Comparison of ENCODE assay signal across 13 cellular contexts in genomic region chr5:67577424-67577823, GRCh38.
DNase-seq lines count a peak whose midpoint lies in the region; FAIRE-seq and TF ChIP-seq lines count a peak whose summit lies in the region.
"Had no signal": no experiment of that assay in that cellular context is flagged by ENCODE, and none has a peak within 500 bp of the region (broad histone marks: within the 10 kb centered on the region; RNA-seq: fewer than 3 reads in every experiment).

No MANE protein-coding gene starts in this region.

- no peak overlapping the region for H3K4me3 Mint-ChIP-seq in chondrocyte (ENCODE audit: unreplicated experiment)
- H3K4me3 Mint-ChIP-seq: HFFc6; stimulated activated naive CD8-positive, alpha-beta T cell treated with anti-CD3 and anti-CD28 coated beads, Interleukin-15, amount 100 ng/mL, for 72 hours had no signal

- TF ChIP-seq CTCF in astrocyte of the cerebellum (IDR thresholded peaks at IDR 0.05; ENCODE audit: low read depth, low read length, missing control alignments) (no peak), chondrocyte (IDR thresholded peaks at IDR 0.05) (no peak)

- no peaks in the 10 kb centered on the region for H3K27me3 Mint-ChIP-seq in chondrocyte (ENCODE audit: low read depth)
- H3K27me3 Mint-ChIP-seq: stimulated activated naive CD8-positive, alpha-beta T cell treated with anti-CD3 and anti-CD28 coated beads, Interleukin-15, amount 100 ng/mL, for 72 hours had no signal

- DNase-seq in Daoy (ENCODE audit: low read depth) (peak; percentile 51), NCI-H1417 treated with DMSO at 0.1 percent for 48 hours (lab: John Stamatoyannopoulos, UW) (peak; percentile 7), astrocyte of the cerebellum (ENCODE audit: low read depth) (peak; percentile 60), ecto neural progenitor cell (ENCODE audit: low spot score) (no peak), chondrocyte (ENCODE audit: low spot score) (no peak), DMS53 (lab: John Stamatoyannopoulos, UW) (no peak)
- no peak for DNase-seq in activated T-cell treated with anti-CD3 and anti-CD28 coated beads, Interleukin-2, amount 50 U/mL, for 1 hour
- DNase-seq: HFFc6; mesendoderm; SHP77 treated with DMSO at 0.1 percent for 48 hours; stimulated activated naive CD8-positive, alpha-beta T cell treated with anti-CD3 and anti-CD28 coated beads, Interleukin-15, amount 100 ng/mL, for 72 hours had no signal

- no peak overlapping the region for H3K27ac Mint-ChIP-seq in chondrocyte (ENCODE audit: unreplicated experiment)
- H3K27ac Mint-ChIP-seq: HFFc6; stimulated activated naive CD8-positive, alpha-beta T cell treated with anti-CD3 and anti-CD28 coated beads, Interleukin-15, amount 100 ng/mL, for 72 hours had no signal

- H3K36me3 Mint-ChIP-seq in chondrocyte (ENCODE audit: low read depth), result peaks cover 5% of the 10 kb centered on the region

- in situ Hi-C loops in astrocyte of the cerebellum (cut with HindIII; ENCODE audit: low sequenced_read_pairs), result no loop called here

- FAIRE-seq in islet of Langerhans (lab: Jason Lieb, UNC), result peak; percentile 64
- FAIRE-seq: TTC549 had no signal

- H3K4me1 Mint-ChIP-seq in chondrocyte (ENCODE audit: low read depth), result peaks cover 16% of the 10 kb centered on the region
- H3K4me1 Mint-ChIP-seq: stimulated activated naive CD8-positive, alpha-beta T cell treated with anti-CD3 and anti-CD28 coated beads, Interleukin-15, amount 100 ng/mL, for 72 hours had no signal

- H3K9me3 Mint-ChIP-seq in chondrocyte (ENCODE audit: low read depth), result peaks cover 26% of the 10 kb centered on the region

- no peak overlapping the region for H3K4me3 ChIP-seq in astrocyte of the cerebellum (ENCODE audit: low read depth, low read length)

Comparison
In these comparisons a context has a peak if more than half of its experiments do, and no peak if none do; other contexts are left out.
1. DNase-seq: peak in Daoy (single experiment), NCI-H1417 treated with DMSO at 0.1 percent for 48 hours (single experiment) and astrocyte of the cerebellum (single experiment); none in ecto neural progenitor cell (single experiment), chondrocyte (single experiment), activated T-cell treated with anti-CD3 and anti-CD28 coated beads, Interleukin-2, amount 50 U/mL, for 1 hour (single experiment) and DMS53 (single experiment).